Comparison of ENCODE assay signal across 31 cellular contexts in genomic region chr7:36472141-36472729, GRCh38.
"Had no signal": no experiment of that assay in that cellular context is flagged by ENCODE, and none has a peak within 500 bp of the region (broad histone marks: within the 10 kb centered on the region; RNA-seq: fewer than 3 reads in every experiment).

No MANE protein-coding gene starts in this region.

- H3K27me3 Mint-ChIP-seq: activated CD4-positive, alpha-beta T cell treated with anti-CD3 and anti-CD28 coated beads for 36 hours; activated CD4-positive, alpha-beta T cell treated with anti-CD3 and anti-CD28 coated beads, Interleukin-2, amount 10 ng/mL, durations not matched to agents 24 days and 14 days; activated CD8-positive, alpha-beta memory T cell treated with anti-CD3 and anti-CD28 coated beads, Interleukin-2, amount 10 ng/mL, durations not matched to agents 7 days and 5 days; activated naive CD4-positive, alpha-beta T cell treated with anti-CD3 and anti-CD28 coated beads, Interleukin-2, amount 50 U/mL, for 24 hours; activated naive CD8-positive, alpha-beta T cell treated with anti-CD3 and anti-CD28 coated beads, Interleukin-2, amount 50 U/mL, for 24 hours had no signal

- H3K36me3 Mint-ChIP-seq: activated CD4-positive, alpha-beta memory T cell treated with anti-CD3 and anti-CD28 coated beads for 36 hours; activated CD8-positive, alpha-beta memory T cell treated with anti-CD3 and anti-CD28 coated beads, Interleukin-2, amount 10 ng/mL, durations not matched to agents 7 days and 5 days; activated naive CD4-positive, alpha-beta T cell treated with anti-CD3 and anti-CD28 coated beads, Interleukin-2, amount 50 U/mL, for 24 hours had no signal

- H3K27me3 ChIP-seq: adrenal gland, body of pancreas, esophagus muscularis mucosa, foreskin keratinocyte, gastrocnemius medialis had no signal

- ATAC-seq: activated CD4-positive, alpha-beta T cell treated with anti-CD3 and anti-CD28 coated beads for 36 hours; activated CD8-positive, alpha-beta memory T cell treated with anti-CD3 and anti-CD28 coated beads, Interleukin-2, amount 10 ng/mL, durations not matched to agents 7 days and 5 days; activated CD8-positive, alpha-beta T cell treated with anti-CD3 and anti-CD28 coated beads, Interleukin-2, amount 10 ng/mL, durations not matched to agents 7 days and 5 days; activated naive CD8-positive, alpha-beta T cell treated with anti-CD3 and anti-CD28 coated beads, Interleukin-2, amount 50 U/mL, for 24 hours; body of pancreas; effector memory CD8-positive, alpha-beta T cell; foreskin keratinocyte; gastrocnemius medialis had no signal

- H3K9me3 Mint-ChIP-seq: activated CD4-positive, alpha-beta memory T cell treated with anti-CD3 and anti-CD28 coated beads for 36 hours; activated naive CD4-positive, alpha-beta T cell treated with anti-CD3 and anti-CD28 coated beads for 36 hours; activated naive CD4-positive, alpha-beta T cell treated with anti-CD3 and anti-CD28 coated beads, Interleukin-2, amount 50 U/mL, for 24 hours; activated naive CD8-positive, alpha-beta T cell treated with anti-CD3 and anti-CD28 coated beads, Interleukin-2, amount 50 U/mL, for 24 hours; activated T-helper 1 cell treated with anti-CD3 and anti-CD28 coated beads, Interleukin-12 subunit alpha, Interleukin-12 subunit beta, Interleukin-2, Interleukin-4 antibody, amounts not matched to agents 30 ng/mL and 10 ng/mL and 1 ng/mL, durations not matched to agents 14 hours and 24 hours and 36 hours; effector memory CD8-positive, alpha-beta T cell had no signal

- H3K36me3 ChIP-seq: adrenal gland, esophagus muscularis mucosa, gastrocnemius medialis had no signal

- H3K4me1 ChIP-seq: adrenal gland, gastrocnemius medialis had no signal

- FAIRE-seq: colon had no signal

- DNase-seq: activated CD4-positive, alpha-beta memory T cell treated with anti-CD3 and anti-CD28 coated beads for 36 hours; activated CD4-positive, alpha-beta T cell treated with anti-CD3 and anti-CD28 coated beads for 36 hours; activated CD4-positive, alpha-beta T cell treated with anti-CD3 and anti-CD28 coated beads, Interleukin-2, amount 10 ng/mL, durations not matched to agents 24 days and 14 days; activated CD4-positive, CD25-positive, alpha-beta regulatory T cell; activated CD4-positive, CD25-positive, alpha-beta regulatory T cell treated with anti-CD3 and anti-CD28 coated beads, Interleukin-2, amount 50 U/mL, for 72 hours; activated CD8-positive, alpha-beta memory T cell treated with anti-CD3 and anti-CD28 coated beads, Interleukin-2, amount 10 ng/mL, durations not matched to agents 7 days and 5 days; activated CD8-positive, alpha-beta memory T cell treated with anti-CD3 and anti-CD28 coated beads, Interleukin-2, amount 50 U/mL, for 4 hours; activated CD8-positive, alpha-beta T cell treated with anti-CD3 and anti-CD28 coated beads, Interleukin-2, amount 10 ng/mL, durations not matched to agents 7 days and 5 days; activated effector memory CD4-positive, alpha-beta T cell treated with anti-CD3 and anti-CD28 coated beads, Interleukin-2, amount 50 U/mL, for 16 hours; activated naive CD4-positive, alpha-beta T cell treated with anti-CD3 and anti-CD28 coated beads for 36 hours; activated naive CD8-positive, alpha-beta T cell treated with anti-CD3 and anti-CD28 coated beads for 36 hours; activated naive CD8-positive, alpha-beta T cell treated with anti-CD3 and anti-CD28 coated beads, Interleukin-2, amount 50 U/mL, for 24 hours; activated T-cell treated with anti-CD3 and anti-CD28 coated beads, Interleukin-2, amount 50 U/mL, for 1 hour; activated T-cell treated with anti-CD3 and anti-CD28 coated beads, Interleukin-2, amount 50 U/mL, for 48 hours; adrenal gland; amygdala; aorta; body of pancreas; cortex of kidney; dermis blood vessel endothelial cell; effector CD4-positive, alpha-beta T cell; effector memory CD8-positive, alpha-beta T cell; erythroblast; foreskin keratinocyte; gastrocnemius medialis; T-helper 2 cell had no signal

- H3K9me3 ChIP-seq: adrenal gland, body of pancreas, esophagus muscularis mucosa, gastrocnemius medialis had no signal

- H3K27ac ChIP-seq: adrenal gland, esophagus muscularis mucosa, foreskin keratinocyte, gastrocnemius medialis had no signal

- H3K27ac Mint-ChIP-seq: activated CD4-positive, alpha-beta memory T cell treated with anti-CD3 and anti-CD28 coated beads for 36 hours; activated CD4-positive, alpha-beta T cell treated with anti-CD3 and anti-CD28 coated beads for 36 hours; activated CD4-positive, alpha-beta T cell treated with anti-CD3 and anti-CD28 coated beads, Interleukin-2, amount 10 ng/mL, durations not matched to agents 24 days and 14 days; activated CD8-positive, alpha-beta memory T cell treated with anti-CD3 and anti-CD28 coated beads, Interleukin-2, amount 10 ng/mL, durations not matched to agents 7 days and 5 days; activated CD8-positive, alpha-beta T cell treated with anti-CD3 and anti-CD28 coated beads, Interleukin-2, amount 10 ng/mL, durations not matched to agents 7 days and 5 days; activated naive CD4-positive, alpha-beta T cell treated with anti-CD3 and anti-CD28 coated beads for 36 hours; activated naive CD4-positive, alpha-beta T cell treated with anti-CD3 and anti-CD28 coated beads, Interleukin-2, amount 50 U/mL, for 24 hours; activated naive CD8-positive, alpha-beta T cell treated with anti-CD3 and anti-CD28 coated beads for 36 hours; activated naive CD8-positive, alpha-beta T cell treated with anti-CD3 and anti-CD28 coated beads, Interleukin-2, amount 50 U/mL, for 24 hours; activated T-helper 1 cell treated with anti-CD3 and anti-CD28 coated beads, Interleukin-12 subunit alpha, Interleukin-12 subunit beta, Interleukin-2, Interleukin-4 antibody, amounts not matched to agents 30 ng/mL and 10 ng/mL and 1 ng/mL, durations not matched to agents 14 hours and 24 hours and 36 hours; activated T-helper 2 cell treated with anti-CD3 and anti-CD28 coated beads, Interferon-gamma antibody, Interleukin-2, Interleukin-4, amounts not matched to agents 10 μg/mL and 5 μg/mL and 100 μg/mL, durations not matched to agents 14 hours and 24 hours and 36 hours; effector memory CD8-positive, alpha-beta T cell had no signal

- H3K4me3 ChIP-seq: adrenal gland, body of pancreas, esophagus muscularis mucosa, gastrocnemius medialis had no signal

- H3K4me3 Mint-ChIP-seq: activated CD4-positive, alpha-beta memory T cell treated with anti-CD3 and anti-CD28 coated beads for 36 hours; activated CD4-positive, alpha-beta T cell treated with anti-CD3 and anti-CD28 coated beads for 36 hours; activated CD4-positive, alpha-beta T cell treated with anti-CD3 and anti-CD28 coated beads, Interleukin-2, amount 10 ng/mL, durations not matched to agents 24 days and 14 days; activated CD8-positive, alpha-beta memory T cell treated with anti-CD3 and anti-CD28 coated beads, Interleukin-2, amount 10 ng/mL, durations not matched to agents 7 days and 5 days; activated CD8-positive, alpha-beta T cell treated with anti-CD3 and anti-CD28 coated beads, Interleukin-2, amount 10 ng/mL, durations not matched to agents 7 days and 5 days; activated naive CD4-positive, alpha-beta T cell treated with anti-CD3 and anti-CD28 coated beads for 36 hours; activated naive CD4-positive, alpha-beta T cell treated with anti-CD3 and anti-CD28 coated beads, Interleukin-2, amount 50 U/mL, for 24 hours; activated naive CD8-positive, alpha-beta T cell treated with anti-CD3 and anti-CD28 coated beads for 36 hours; activated naive CD8-positive, alpha-beta T cell treated with anti-CD3 and anti-CD28 coated beads, Interleukin-2, amount 50 U/mL, for 24 hours; activated T-helper 1 cell treated with anti-CD3 and anti-CD28 coated beads, Interleukin-12 subunit alpha, Interleukin-12 subunit beta, Interleukin-2, Interleukin-4 antibody, amounts not matched to agents 30 ng/mL and 10 ng/mL and 1 ng/mL, durations not matched to agents 14 hours and 24 hours and 36 hours; effector memory CD8-positive, alpha-beta T cell had no signal
